1 cellular context compared by ENCODE assay signal in the genomic region with DNA sequence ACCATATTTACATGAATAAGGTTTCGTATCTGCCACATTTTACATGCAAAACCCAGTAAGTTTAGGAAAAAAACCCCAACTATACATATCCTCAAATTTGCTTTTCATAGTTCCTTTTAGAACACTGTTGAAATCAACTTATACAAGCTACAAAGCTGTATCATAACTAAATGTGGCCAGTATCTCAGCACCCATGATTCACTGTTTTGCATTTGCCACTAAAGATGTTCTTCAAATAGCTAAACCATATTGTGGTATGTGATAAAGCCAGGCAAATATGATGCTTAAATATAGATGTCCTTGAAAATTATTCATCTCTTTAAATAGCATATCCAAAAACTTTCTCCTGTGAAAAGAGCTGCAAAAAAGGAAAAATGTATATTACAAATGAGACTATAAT.
TF ChIP-seq lines count a peak whose summit lies in the region.

No MANE protein-coding gene starts in this region.

TF ChIP-seq in HepG2, 621 proteins besides CTCF, POLR2A, EP300 and RAD21:
- TF ChIP-seq RBM22 (optimal IDR thresholded peaks at IDR 0.05; ENCODE audit: low read length) (peak; percentile 72), NFE2L1 (CRISPR knock-in tag; IDR thresholded peaks at IDR 0.05; ENCODE audit: borderline replicate concordance) (no peak), TEAD2 (CRISPR knock-in tag; IDR thresholded peaks at IDR 0.05) (no peak)
